In the genomic region with DNA sequence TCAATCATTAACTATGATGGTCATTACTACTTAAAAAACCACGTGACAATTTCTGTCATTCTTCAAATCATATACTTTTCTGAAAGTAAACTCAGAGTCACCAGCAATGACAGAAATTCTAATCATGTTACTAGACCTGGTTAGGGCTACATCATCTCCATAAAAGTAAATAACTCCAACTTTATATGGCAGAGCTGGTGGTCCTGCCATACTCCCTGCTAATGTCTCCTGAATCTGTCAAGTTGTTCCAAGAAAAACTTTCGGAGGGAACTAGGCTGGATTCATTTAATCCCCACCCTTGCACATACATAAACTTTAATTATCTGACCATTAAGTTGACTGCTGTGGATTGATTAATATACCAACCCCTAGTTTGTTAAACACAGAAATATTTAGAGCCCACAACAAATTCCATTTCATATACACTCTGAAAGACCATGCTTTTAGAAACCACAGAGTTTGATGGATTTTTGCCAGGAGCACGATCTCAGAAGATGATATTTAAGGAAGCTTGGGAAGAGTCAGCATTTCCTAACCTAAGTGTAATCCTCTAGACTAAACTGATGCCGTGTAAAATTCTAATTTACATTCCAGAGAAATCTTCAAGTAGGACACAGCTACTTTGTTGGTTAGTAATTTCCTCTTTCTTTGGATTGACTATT, we compare ENCODE assay signal across 19 cellular contexts.
DNase-seq lines count a peak whose midpoint lies in the region; ATAC-seq and TF ChIP-seq lines count a peak whose summit lies in the region.
"Had no signal": no experiment of that assay in that cellular context is flagged by ENCODE, and none has a peak within 500 bp of the region (broad histone marks: within the 10 kb centered on the region; RNA-seq: fewer than 3 reads in every experiment).

No MANE protein-coding gene starts in this region.

- H3K27me3 Mint-ChIP-seq in nephron (ENCODE audit: low read depth) = no peaks in the 10 kb centered on the region
- H3K27me3 Mint-ChIP-seq in activated CD4-positive, alpha-beta T cell treated with anti-CD3 and anti-CD28 coated beads, Interleukin-2, amount 10 ng/mL, durations not matched to agents 7 days and 5 days = no peaks in the 10 kb centered on the region
- H3K27me3 Mint-ChIP-seq: B cell, IgD-negative memory B cell had no signal

- CTCF ChIA-PET in activated CD4-positive, alpha-beta T cell treated with anti-CD3 and anti-CD28 coated beads, Interleukin-2, amount 10 ng/mL, durations not matched to agents 7 days and 5 days (lab: Charles Lee) = no interaction called here

- no peaks in the 10 kb centered on the region for H3K36me3 Mint-ChIP-seq in nephron (ENCODE audit: low read depth)
- H3K36me3 Mint-ChIP-seq in activated CD4-positive, alpha-beta T cell treated with anti-CD3 and anti-CD28 coated beads, Interleukin-2, amount 10 ng/mL, durations not matched to agents 7 days and 5 days (ENCODE audit: low read depth) = no peaks in the 10 kb centered on the region
- H3K36me3 Mint-ChIP-seq: IgD-negative memory B cell had no signal

- POLR2A ChIA-PET in activated CD4-positive, alpha-beta T cell treated with anti-CD3 and anti-CD28 coated beads, Interleukin-2, amount 10 ng/mL, durations not matched to agents 7 days and 5 days (lab: Charles Lee) = no interaction called here

- no peak overlapping the region for H3K4me3 Mint-ChIP-seq in nephron
- no peak overlapping the region for H3K4me3 Mint-ChIP-seq in activated CD4-positive, alpha-beta T cell treated with anti-CD3 and anti-CD28 coated beads, Interleukin-2, amount 10 ng/mL, durations not matched to agents 7 days and 5 days
- H3K4me3 Mint-ChIP-seq: B cell, IgD-negative memory B cell had no signal

- peak overlapping the region in 2 of 3 experiments; percentile 15 to 41 for H3K27ac Mint-ChIP-seq in nephron
- H3K27ac Mint-ChIP-seq in activated CD4-positive, alpha-beta T cell treated with anti-CD3 and anti-CD28 coated beads, Interleukin-2, amount 10 ng/mL, durations not matched to agents 7 days and 5 days = no peak overlapping the region
- H3K27ac Mint-ChIP-seq: B cell, IgD-negative memory B cell had no signal

- TF ChIP-seq CTCF in AG09319 (IDR thresholded peaks at IDR 0.05; ENCODE audit: low read depth, low read length) (no peak), cardiac fibroblast (IDR thresholded peaks at IDR 0.05; ENCODE audit: low read depth, low read length) (no peak), nephron (IDR thresholded peaks at IDR 0.05; ENCODE audit: unreplicated experiment in 3 of 3) (no peak)

- peaks cover 5% of the 10 kb centered on the region for H3K9me3 Mint-ChIP-seq in nephron
- H3K9me3 Mint-ChIP-seq in activated CD4-positive, alpha-beta T cell treated with anti-CD3 and anti-CD28 coated beads, Interleukin-2, amount 10 ng/mL, durations not matched to agents 7 days and 5 days = peaks cover 14% of the 10 kb centered on the region

- peaks cover 4% of the 10 kb centered on the region for H3K4me1 Mint-ChIP-seq in nephron
- no peaks in the 10 kb centered on the region for H3K4me1 Mint-ChIP-seq in activated CD4-positive, alpha-beta T cell treated with anti-CD3 and anti-CD28 coated beads, Interleukin-2, amount 10 ng/mL, durations not matched to agents 7 days and 5 days
- H3K4me1 Mint-ChIP-seq: B cell, IgD-negative memory B cell had no signal

- no peak for ATAC-seq in GM21723 (IDR thresholded peaks at IDR 0.05; ENCODE audit: unreplicated experiment)

- H3K4me3 ChIP-seq in cardiac fibroblast (replicated peaks in 1 of 2; ENCODE audit: low read depth in 2 of 2, low read length in 2 of 2) = no peak overlapping the region
- H3K4me3 ChIP-seq: esophagus muscularis mucosa, right atrium auricular region, tibial artery had no signal

- peak; percentile 29 for DNase-seq in AG09319 (ENCODE audit: extremely low read depth, low read depth)
- DNase-seq in LHCN-M2 (ENCODE audit: low read depth) = peak; percentile 87
- peak; percentile 9 to 45 for DNase-seq in cardiac fibroblast (ENCODE audit: low read depth in 2 of 2)
- no peak for DNase-seq in activated CD4-positive, CD25-positive, alpha-beta regulatory T cell (lab: John Stamatoyannopoulos, UW)
- no peak for DNase-seq in SKM-1 treated with dmso at 0.1 percent for 144 hours (lab: John Stamatoyannopoulos, UW; ENCODE audit: unreplicated experiment)
- DNase-seq in activated CD4-positive, alpha-beta T cell treated with anti-CD3 and anti-CD28 coated beads, Interleukin-2, amount 10 ng/mL, durations not matched to agents 7 days and 5 days = no peak
- DNase-seq: dermis blood vessel endothelial cell; DMS 273 treated with DMSO at 0.1 percent for 48 hours; GOT3; NCI-H1092; SHP77; stimulated activated CD4-positive, alpha-beta T cell treated with anti-CD3 and anti-CD28 coated beads, Interleukin-4, amount 100 ng/mL, for 1 hour; tibial artery had no signal

Comparison
In these comparisons a context has a peak if more than half of its experiments do, and no peak if none do; other contexts are left out.
1. DNase-seq: peak in AG09319 (single experiment), LHCN-M2 (single experiment) and cardiac fibroblast (2 of 2); none in activated CD4-positive, CD25-positive, alpha-beta regulatory T cell (0 of 4), SKM-1 treated with dmso at 0.1 percent for 144 hours (single experiment) and activated CD4-positive, alpha-beta T cell treated with anti-CD3 and anti-CD28 coated beads, Interleukin-2, amount 10 ng/mL, durations not matched to agents 7 days and 5 days (single experiment).